ENCODE assay signal across 8 cellular contexts in genomic region chrX:47556045-47556623, GRCh38. TPM values are rescaled to one million over a fixed set of nuclear protein-coding genes. Genes with fewer than 3 reads are reported as not detected.
DNase-seq lines count a peak whose midpoint lies in the region; ATAC-seq, FAIRE-seq and TF ChIP-seq lines count a peak whose summit lies in the region.

No MANE protein-coding gene starts in this region.

- peak overlapping the region; percentile 45 for H3K27ac ChIP-seq in mesodermal cell (ENCODE audit: low read depth, low read length, severe bottlenecking)

- TF ChIP-seq CTCF in AG09309 (IDR thresholded peaks at IDR 0.05; ENCODE audit: control insufficient read depth, insufficient read depth, low read depth, low read length, missing control alignments), result no peak

- peak; percentile 82 for FAIRE-seq in endometrium (lab: Jason Lieb, UNC)

- ATAC-seq in GM19023 (IDR thresholded peaks at IDR 0.05; ENCODE audit: unreplicated experiment), result peak; percentile 83
- peak; percentile 94 for ATAC-seq in HG03280 (IDR thresholded peaks at IDR 0.05; ENCODE audit: unreplicated experiment)

- H3K4me1 ChIP-seq in mesodermal cell (ENCODE audit: control insufficient read depth, insufficient read depth, low read length, poor library complexity, severe bottlenecking), result no peaks in the 10 kb centered on the region

- H3K4me3 ChIP-seq in AG09309 (ENCODE audit: control insufficient read depth, low read depth, low read length) (peak overlapping the region; percentile 48), mesodermal cell (ENCODE audit: extremely low read depth, insufficient read depth, low read length, poor library complexity, severe bottlenecking) (peak overlapping the region; percentile 33)

- H3K9me3 ChIP-seq in mesodermal cell (ENCODE audit: control insufficient read depth, low read length), result no peaks in the 10 kb centered on the region

- WGBS in mesodermal cell (ENCODE audit: insufficient coverage in 2 of 2), 2 experiments, result 0 to 6% methylated on average over 6 to 9 of the region's 20 CpGs

- H3K36me3 ChIP-seq in mesodermal cell (ENCODE audit: control insufficient read depth, insufficient read depth, low read length), result no peaks in the 10 kb centered on the region

- DNase-seq in AG09309 (ENCODE audit: low read depth) (peak; percentile 80), NCI-H748 treated with DMSO at 0.1 percent for 48 hours (lab: John Stamatoyannopoulos, UW) (peak; percentile 86)
- DNase-seq in activated CD8-positive, alpha-beta memory T cell treated with anti-CD3 and anti-CD28 coated beads, Interleukin-2, amount 50 U/mL, for 1 hour (ENCODE audit: extremely low read depth), result peak; percentile 63
- DNase-seq in stimulated activated CD8-positive, alpha-beta memory T cell treated with anti-CD3 and anti-CD28 coated beads, Interleukin-15, amount 100 ng/mL, for 24 hours (ENCODE audit: low read depth), result peak; percentile 33

RNA-seq across cellular contexts. Expression of gene ARAF, which starts 4.9 kb away (rescaled TPM):
- 34.7 TPM for polyA plus RNA-seq in mesodermal cell (2013, experiment 1 of 2)
- 34.6 TPM for polyA plus RNA-seq in mesodermal cell (2013, experiment 2 of 2)

RNA-seq across cellular contexts. Expression of gene TIMP1, which starts 26.1 kb away (rescaled TPM):
- 519 TPM for polyA plus RNA-seq in mesodermal cell (2013, experiment 1 of 2)
- 428 TPM for polyA plus RNA-seq in mesodermal cell (2013, experiment 2 of 2)

Comparison
In these comparisons a context has a peak if more than half of its experiments do, and no peak if none do; other contexts are left out.
1. Peak in every context shown above with its lines: DNase-seq, ATAC-seq, H3K4me3 ChIP-seq and H3K27ac ChIP-seq.
2. DNase-seq: peak in every context shown above with its lines; median percentile 86 in NCI-H748 treated with DMSO at 0.1 percent for 48 hours; 80 in AG09309; 63 in activated CD8-positive, alpha-beta memory T cell treated with anti-CD3 and anti-CD28 coated beads, Interleukin-2, amount 50 U/mL, for 1 hour; 33 in stimulated activated CD8-positive, alpha-beta memory T cell treated with anti-CD3 and anti-CD28 coated beads, Interleukin-15, amount 100 ng/mL, for 24 hours.